Comparison of ENCODE assay signal across 8 cellular contexts in the genomic region with DNA sequence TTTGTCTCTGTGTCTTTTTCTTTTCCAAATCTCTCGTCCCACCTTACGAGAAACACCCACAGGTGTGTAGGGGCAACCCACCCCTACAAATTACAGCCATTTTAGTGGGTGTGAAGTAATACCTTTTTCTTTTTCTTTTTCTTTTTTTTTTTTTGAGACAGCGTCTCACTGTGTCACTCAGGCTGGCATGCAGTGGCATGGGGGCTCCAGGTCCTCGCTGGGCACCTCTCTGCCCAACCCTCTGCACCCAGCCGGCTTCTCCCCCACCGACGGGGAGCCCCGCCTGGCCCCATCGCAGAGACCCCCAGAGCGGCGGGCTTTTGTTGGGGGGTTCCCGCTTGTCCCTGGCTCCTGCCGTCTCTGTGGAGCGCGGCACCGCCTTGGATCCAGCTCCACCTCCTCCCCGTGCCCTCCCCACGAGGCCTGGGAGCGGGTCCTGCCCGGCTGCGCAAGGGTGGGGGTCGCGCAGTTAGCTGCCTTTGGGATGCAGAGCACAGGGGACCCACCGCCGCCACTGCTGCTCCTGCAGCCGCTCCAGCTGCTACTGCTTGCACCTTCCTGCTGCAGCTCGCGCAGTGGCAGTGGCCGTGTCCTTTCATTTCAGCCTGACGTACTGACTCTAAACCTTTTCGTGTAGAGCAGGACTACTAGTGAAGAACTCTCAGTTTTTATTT. TPM values are rescaled to one million over a fixed set of nuclear protein-coding genes. Genes with fewer than 3 reads are reported as not detected.
DNase-seq lines count a peak whose midpoint lies in the region; ATAC-seq and TF ChIP-seq lines count a peak whose summit lies in the region.

No MANE protein-coding gene starts in this region.

- H3K4me1 ChIP-seq in OCI-LY1 (ENCODE audit: insufficient read depth, low read length, severe bottlenecking), result no peaks in the 10 kb centered on the region

- H3K9me3 ChIP-seq in OCI-LY1 (ENCODE audit: low read length), result 0 out of 2 replicates have a peak, but pooled peaks cover 15% of the 10 kb centered on the region

- H2AFZ ChIP-seq in OCI-LY1 (ENCODE audit: low read length), result no peak overlapping the region

- no peaks in the 10 kb centered on the region for H3K9me2 ChIP-seq in OCI-LY1 (ENCODE audit: low read depth, low read length)

- no peaks in the 10 kb centered on the region; the same call in 1 of the 2 replicates for H3K36me3 ChIP-seq in OCI-LY1 (ENCODE audit: insufficient read depth, low read length)
- no peaks in the 10 kb centered on the region for H3K36me3 ChIP-seq in kidney epithelial cell (ENCODE audit: control insufficient read depth, insufficient read depth, low read length)

- H3F3A ChIP-seq in OCI-LY1 (ENCODE audit: insufficient read depth, low read length), result no peaks in the 10 kb centered on the region

- H3K4me3 ChIP-seq in AG10803 (ENCODE audit: low read length), result peak overlapping the region; percentile 63
- peak overlapping the region; percentile 50 for H3K4me3 ChIP-seq in OCI-LY1 (ENCODE audit: low read depth, low read length, poor library complexity, severe bottlenecking)
- peak overlapping the region; percentile 44 for H3K4me3 ChIP-seq in kidney epithelial cell (ENCODE audit: low read depth, low read length)

- H3K79me2 ChIP-seq in OCI-LY1 (ENCODE audit: insufficient read depth, low read length), result no peaks in the 10 kb centered on the region

- H4K20me1 ChIP-seq in OCI-LY1 (ENCODE audit: insufficient read depth, low read length), result no peaks in the 10 kb centered on the region

- peaks cover 6% of the 10 kb centered on the region; the same call in 1 of the 2 replicates for H3K27me3 ChIP-seq in OCI-LY1 (ENCODE audit: insufficient read depth, low read length)
- H3K27me3 ChIP-seq in kidney epithelial cell (ENCODE audit: control insufficient read depth, insufficient read depth, low read length), result no peaks in the 10 kb centered on the region

- H3K4me2 ChIP-seq in OCI-LY1 (ENCODE audit: low read length), result peak overlapping the region; percentile 52

- ATAC-seq in GM21381 (IDR thresholded peaks at IDR 0.05; ENCODE audit: unreplicated experiment), result peak; percentile 82

- DNase-seq in AG10803 (ENCODE audit: low read depth) (peak; percentile 8), astrocyte of the hippocampus (ENCODE audit: low read depth, low spot score) (peak; percentile 33), kidney epithelial cell (ENCODE audit: low read depth) (no peak), GM03348 (ENCODE audit: low spot score) (no peak)
- DNase-seq in stimulated activated CD4-positive, alpha-beta T cell treated with anti-CD3 and anti-CD28 coated beads, TNF-alpha, amount 100 ng/mL, for 4 hours (ENCODE audit: low read depth in 3 of 3), result peak in 2 of 3 experiments; percentile 12 to 18
- no peak for DNase-seq in effector CD4-positive, alpha-beta T cell

- H3K9ac ChIP-seq in OCI-LY1 (ENCODE audit: low read length), result no peak overlapping the region

- no peak overlapping the region for H3K27ac ChIP-seq in OCI-LY1 (ENCODE audit: low read depth, low read length, poor library complexity, severe bottlenecking)

- TF ChIP-seq CTCF in AG10803 (conservative IDR thresholded peaks at IDR 0.05; ENCODE audit: low read length) (no peak), OCI-LY1 (IDR thresholded peaks at IDR 0.05; ENCODE audit: low read length) (no peak), kidney epithelial cell (IDR thresholded peaks at IDR 0.05; ENCODE audit: insufficient read depth, low read length, poor library complexity, severe bottlenecking) (no peak)

RNA-seq across cellular contexts. Expression of gene NVL, which starts 10.9 kb away (rescaled TPM):
- total RNA-seq in kidney epithelial cell, result 20.9 and 26.1 TPM in 2 replicates

RNA-seq across cellular contexts. Expression of gene CNIH4, which starts 15.8 kb away (rescaled TPM):
- total RNA-seq in kidney epithelial cell, result 58.7 and 59.9 TPM in 2 replicates

Comparison
In these comparisons a context has a peak if more than half of its experiments do, and no peak if none do; other contexts are left out.
1. DNase-seq: peak in AG10803 (single experiment), astrocyte of the hippocampus (single experiment) and stimulated activated CD4-positive, alpha-beta T cell treated with anti-CD3 and anti-CD28 coated beads, TNF-alpha, amount 100 ng/mL, for 4 hours (2 of 3); none in kidney epithelial cell (single experiment), effector CD4-positive, alpha-beta T cell (single experiment) and GM03348 (single experiment).
2. Peak in every context shown above with its lines, with median percentiles within 50 percentile points of each other: H3K4me3 ChIP-seq.